ENCODE assay signal across 33 cellular contexts in the genomic region with DNA sequence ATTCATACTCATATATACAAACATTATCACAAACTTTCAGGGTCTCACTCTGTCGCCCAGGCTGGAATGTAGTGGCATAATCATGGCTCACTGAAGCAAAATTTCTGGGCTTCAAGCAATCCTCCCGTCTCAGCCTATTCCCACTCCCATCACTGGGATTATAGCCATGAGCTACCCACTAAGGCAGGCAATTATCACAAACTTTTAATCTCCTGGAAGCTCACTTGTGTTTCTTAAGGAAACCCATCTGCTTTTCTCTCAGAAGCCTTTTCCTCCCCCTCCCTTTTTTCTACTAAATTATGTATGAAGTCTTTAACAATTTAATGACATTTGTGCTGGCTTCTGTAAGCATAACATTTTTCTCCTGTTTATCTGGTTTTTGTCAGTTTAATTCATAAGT.
"Had no signal": no experiment of that assay in that cellular context is flagged by ENCODE, and none has a peak within 500 bp of the region (broad histone marks: within the 10 kb centered on the region; RNA-seq: fewer than 3 reads in every experiment).

No MANE protein-coding gene starts in this region.

- H2AFZ ChIP-seq: parathyroid adenoma had no signal

- H3K9ac ChIP-seq: parathyroid adenoma had no signal

- H3K4me3 ChIP-seq: dorsolateral prefrontal cortex, gastroesophageal sphincter, left ventricle myocardium inferior, lower lobe of right lung, mucosa of descending colon, right lobe of liver, suprapubic skin, transverse colon, upper lobe of right lung, uterus had no signal

- DNase-seq: dorsolateral prefrontal cortex; effector CD4-positive, alpha-beta T cell; foreskin keratinocyte; hypothalamus; immature natural killer cell; islet precursor cell; kidney glomerular epithelial cell; left colon; left ventricle myocardium inferior; lower lobe of right lung; mucosa of descending colon; naive B cell; right lobe of liver; small intestine; stimulated activated CD4-positive, alpha-beta T cell treated with anti-CD3 and anti-CD28 coated beads, Interleukin-12 subunit alpha, Interleukin-12 subunit beta, amount 100 ng/mL, for 4 hours; stimulated activated CD4-positive, alpha-beta T cell treated with anti-CD3 and anti-CD28 coated beads, Interleukin-1b, Interleukin-23, amount 100 ng/mL, for 48 hours; stimulated activated CD4-positive, alpha-beta T cell treated with anti-CD3 and anti-CD28 coated beads, Interleukin-4, amount 100 ng/mL, for 1 hour; stimulated activated CD8-positive, alpha-beta memory T cell treated with anti-CD3 and anti-CD28 coated beads, Interleukin-4, amount 100 ng/mL, for 48 hours; stimulated activated naive CD4-positive, alpha-beta T cell; stimulated activated naive CD8-positive, alpha-beta T cell treated with anti-CD3 and anti-CD28 coated beads, Interleukin-15, amount 100 ng/mL, for 72 hours; transverse colon; upper lobe of right lung; uterus had no signal

- H3K9me3 Mint-ChIP-seq: memory B cell, naive B cell had no signal

- H3K27me3 Mint-ChIP-seq: stimulated activated naive CD8-positive, alpha-beta T cell treated with anti-CD3 and anti-CD28 coated beads, Interleukin-15, amount 100 ng/mL, for 72 hours had no signal

- H3K4me1 Mint-ChIP-seq: immature natural killer cell; memory B cell; naive B cell; neural crest cell; stimulated activated naive CD8-positive, alpha-beta T cell treated with anti-CD3 and anti-CD28 coated beads, Interleukin-15, amount 100 ng/mL, for 72 hours had no signal

- H3K4me1 ChIP-seq: parathyroid adenoma, right lobe of liver, suprapubic skin, transverse colon, upper lobe of right lung, uterus had no signal

- H3K9me3 ChIP-seq: gastroesophageal sphincter, lower lobe of right lung, mucosa of descending colon, right lobe of liver, suprapubic skin, transverse colon, upper lobe of right lung, uterus had no signal

- H3K36me3 ChIP-seq: gastroesophageal sphincter, left ventricle myocardium inferior, lower lobe of right lung, right lobe of liver, suprapubic skin, transverse colon, upper lobe of right lung, uterus had no signal

- H3K27ac Mint-ChIP-seq: immature natural killer cell; memory B cell; mesothelial cell of epicardium; naive B cell; natural killer cell treated with Interleukin-12 subunit alpha and Interleukin-12 subunit beta and Interleukin-15 and Interleukin-18, amount 100 ng/mL, for 72 hours; progenitor cell of endocrine pancreas; stimulated activated naive CD8-positive, alpha-beta T cell treated with anti-CD3 and anti-CD28 coated beads, Interleukin-15, amount 100 ng/mL, for 72 hours had no signal

- ATAC-seq: esophagus mucosa; foreskin keratinocyte; gastroesophageal sphincter; left colon; lower lobe of right lung; mucosa of descending colon; natural killer cell treated with Interleukin-12 subunit alpha and Interleukin-12 subunit beta and Interleukin-15 and Interleukin-18, amount 100 ng/mL, for 72 hours; right lobe of liver; stimulated activated naive CD8-positive, alpha-beta T cell treated with anti-CD3 and anti-CD28 coated beads, Interleukin-15, amount 100 ng/mL, for 72 hours; upper lobe of right lung had no signal

- H3K36me3 Mint-ChIP-seq: immature natural killer cell; memory B cell; naive B cell; natural killer cell treated with Interleukin-12 subunit alpha and Interleukin-12 subunit beta and Interleukin-15 and Interleukin-18, amount 100 ng/mL, for 72 hours had no signal

- H3K4me3 Mint-ChIP-seq: immature natural killer cell; memory B cell; mesothelial cell of epicardium; naive B cell; natural killer cell treated with Interleukin-12 subunit alpha and Interleukin-12 subunit beta and Interleukin-15 and Interleukin-18, amount 100 ng/mL, for 72 hours; neural crest cell; stimulated activated naive CD8-positive, alpha-beta T cell treated with anti-CD3 and anti-CD28 coated beads, Interleukin-15, amount 100 ng/mL, for 72 hours had no signal

- H3K79me2 ChIP-seq: parathyroid adenoma had no signal

- H3K27me3 ChIP-seq: foreskin keratinocyte, gastroesophageal sphincter, right lobe of liver, suprapubic skin, transverse colon, upper lobe of right lung, uterus had no signal

- H3K27ac ChIP-seq: dorsolateral prefrontal cortex, epithelial cell of prostate, foreskin keratinocyte, gastroesophageal sphincter, left ventricle myocardium inferior, lower lobe of right lung, parathyroid adenoma, right lobe of liver, suprapubic skin, transverse colon, upper lobe of right lung, uterus had no signal
